In the genomic region with DNA sequence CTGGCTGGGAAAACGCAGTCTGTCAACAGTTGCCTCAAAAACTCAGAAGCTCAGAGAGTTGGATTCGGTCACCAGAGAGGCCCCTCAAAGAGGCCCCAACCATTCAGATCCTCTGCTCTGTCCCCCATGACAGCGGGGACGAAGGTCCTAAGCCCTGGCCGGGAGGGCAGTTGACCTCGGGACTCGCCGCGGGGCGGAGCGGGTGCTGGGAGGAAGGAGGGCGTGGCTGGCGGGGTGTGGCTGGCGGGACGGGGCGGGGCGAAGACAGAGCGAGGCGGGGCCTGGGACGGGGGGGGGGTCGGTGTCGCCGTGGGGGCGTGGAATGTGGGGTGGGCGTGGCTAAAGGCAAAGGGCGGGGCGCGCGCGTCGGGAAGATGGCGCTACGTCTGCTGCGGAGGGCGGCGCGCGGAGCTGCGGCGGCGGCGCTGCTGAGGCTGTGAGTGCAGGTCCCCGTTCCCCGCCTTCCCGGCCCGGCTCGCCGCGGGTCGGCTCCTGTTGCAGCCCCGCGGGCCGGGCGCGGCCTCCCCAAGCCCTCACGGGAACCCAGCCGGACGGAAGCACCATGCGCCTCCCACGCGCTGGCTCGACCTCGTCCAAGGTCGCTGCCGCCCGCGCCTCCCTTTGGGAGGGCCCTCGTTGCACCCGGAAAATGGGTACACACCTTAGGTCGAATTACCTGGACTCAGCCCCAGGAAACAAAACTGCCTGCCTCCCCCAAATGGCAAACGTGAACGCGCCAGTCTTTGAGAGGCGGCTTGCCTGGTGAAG, we compare ENCODE assay signal across 8 cellular contexts. TPM values are rescaled to one million over a fixed set of nuclear protein-coding genes. Genes with fewer than 3 reads are reported as not detected.
DNase-seq lines count a peak whose midpoint lies in the region; ATAC-seq and TF ChIP-seq lines count a peak whose summit lies in the region.

A gene (plus strand): TSS at position 369 of the 768 bp plus-strand sequence.

- H3K4me3 ChIP-seq in coronary artery (peak within 1 kb of the TSS; percentile 90), left lung (peak within 1 kb of the TSS; percentile 63 to 68)

- H3K9me3 Mint-ChIP-seq in activated CD4-positive, alpha-beta T cell treated with anti-CD3 and anti-CD28 coated beads, Interleukin-2, amount 10 ng/mL, durations not matched to agents 24 days and 14 days, result no peaks in the 10 kb centered on the region

- no peaks in the 10 kb centered on the region for H3K9me3 ChIP-seq in left lung

- H3K27me3 Mint-ChIP-seq in activated CD4-positive, alpha-beta T cell treated with anti-CD3 and anti-CD28 coated beads, Interleukin-2, amount 10 ng/mL, durations not matched to agents 24 days and 14 days, result no peaks in the 10 kb centered on the region

- H3K27ac Mint-ChIP-seq in activated CD4-positive, alpha-beta T cell treated with anti-CD3 and anti-CD28 coated beads, Interleukin-2, amount 10 ng/mL, durations not matched to agents 24 days and 14 days, result peak within 1 kb of the TSS; percentile 86

- peak; percentile 92 for TF ChIP-seq POLR2A in GM18951 (IDR thresholded peaks at IDR 0.05; ENCODE audit: extremely low read depth, insufficient read depth, insufficient read length)

- no peak for TF ChIP-seq CTCF in coronary artery (IDR thresholded peaks at IDR 0.05)
- no peak for TF ChIP-seq CTCF in left lung (IDR thresholded peaks at IDR 0.05)

- intact Hi-C loops in activated CD4-positive, alpha-beta T cell treated with anti-CD3 and anti-CD28 coated beads, Interleukin-2, amount 10 ng/mL, durations not matched to agents 24 days and 14 days (cut with micrococcal nuclease), result loop anchor here (1.0 to 10.0 kb wide), 5 partner anchors 64 to 1629 kb away; a partner anchor contains a TSS
- intact Hi-C loops in left lung (cut with DNase I), result no loop called here

- H3K4me1 Mint-ChIP-seq in activated CD4-positive, alpha-beta T cell treated with anti-CD3 and anti-CD28 coated beads, Interleukin-2, amount 10 ng/mL, durations not matched to agents 24 days and 14 days, result peaks cover 18% of the 10 kb centered on the region

- peaks cover 0 to 16% of the 10 kb centered on the region in 2 donors for H3K4me1 ChIP-seq in left lung

- H3K27me3 ChIP-seq in left lung, result no peaks in the 10 kb centered on the region

- ATAC-seq in HG03159 (IDR thresholded peaks at IDR 0.05; ENCODE audit: unreplicated experiment), result peak; percentile 79
- ATAC-seq in left lung, result peak; percentile 98

- in situ Hi-C loops in GM18951 (cut with MboI; ENCODE audit: low sequenced_read_pairs, unreplicated experiment), result no loop called here

- no peaks in the 10 kb centered on the region for H3K36me3 ChIP-seq in left lung

- DNase-seq in AG20443 (ENCODE audit: low spot score) (peak; percentile 99), NCI-H345 treated with DMSO at 0.1 percent for 48 hours (lab: John Stamatoyannopoulos, UW; ENCODE audit: unreplicated experiment) (peak; percentile 50), coronary artery (ENCODE audit: low spot score) (peak; percentile 92), left lung (peak; percentile 95 to 99)
- DNase-seq in activated CD4-positive, alpha-beta T cell treated with anti-CD3 and anti-CD28 coated beads, Interleukin-2, amount 10 ng/mL, durations not matched to agents 24 days and 14 days, result peak; percentile 96
- peak; percentile 88 to 94 for DNase-seq in stimulated activated CD4-positive, alpha-beta T cell treated with anti-CD3 and anti-CD28 coated beads, Interleukin-2, amount 100 ng/mL, for 48 hours

- peak within 1 kb of the TSS; percentile 80 to 88 for H3K27ac ChIP-seq in coronary artery
- peak within 1 kb of the TSS; percentile 77 to 85 for H3K27ac ChIP-seq in left lung

- peak within 1 kb of the TSS; percentile 87 for H3K4me3 Mint-ChIP-seq in activated CD4-positive, alpha-beta T cell treated with anti-CD3 and anti-CD28 coated beads, Interleukin-2, amount 10 ng/mL, durations not matched to agents 24 days and 14 days

- H3K36me3 Mint-ChIP-seq in activated CD4-positive, alpha-beta T cell treated with anti-CD3 and anti-CD28 coated beads, Interleukin-2, amount 10 ng/mL, durations not matched to agents 24 days and 14 days (ENCODE audit: low read depth), result no peaks in the 10 kb centered on the region

RNA-seq across cellular contexts. Expression of the gene that starts here (rescaled TPM):
- total RNA-seq in activated CD4-positive, alpha-beta T cell treated with anti-CD3 and anti-CD28 coated beads, Interleukin-2, amount 10 ng/mL, durations not matched to agents 24 days and 14 days, result 2.6 and 3.5 TPM in 2 replicates
- total RNA-seq in left lung, result 1 to 10 TPM; 6.4 to 7.6 TPM

Comparison
In these comparisons a context has a peak if more than half of its experiments do, and no peak if none do; other contexts are left out.
1. Peak in every context shown above with its lines: DNase-seq, ATAC-seq, H3K4me3 ChIP-seq and H3K27ac ChIP-seq.